1 cellular context compared by ENCODE assay signal in genomic region chr3:129703913-129704312, GRCh38.
TF ChIP-seq lines count a peak whose summit lies in the region.

No MANE protein-coding gene starts in this region.

TF ChIP-seq in GM23338, 12 proteins besides CTCF, POLR2A, EP300 and RAD21 (continued from another document):
- TF ChIP-seq EZH2phosphoT487 (IDR thresholded peaks at IDR 0.05; ENCODE audit: unreplicated experiment) (no peak), JUNB (IDR thresholded peaks at IDR 0.05; ENCODE audit: unreplicated experiment) (no peak), ETS1 (IDR thresholded peaks at IDR 0.05) (no peak), ZNF462 (CRISPR knock-in tag; IDR thresholded peaks at IDR 0.05) (no peak), REST (IDR thresholded peaks at IDR 0.05; ENCODE audit: unreplicated experiment) (no peak), STAT1 (IDR thresholded peaks at IDR 0.05; ENCODE audit: unreplicated experiment) (no peak)
